ENCODE assay signal across 8 cellular contexts in the genomic region with DNA sequence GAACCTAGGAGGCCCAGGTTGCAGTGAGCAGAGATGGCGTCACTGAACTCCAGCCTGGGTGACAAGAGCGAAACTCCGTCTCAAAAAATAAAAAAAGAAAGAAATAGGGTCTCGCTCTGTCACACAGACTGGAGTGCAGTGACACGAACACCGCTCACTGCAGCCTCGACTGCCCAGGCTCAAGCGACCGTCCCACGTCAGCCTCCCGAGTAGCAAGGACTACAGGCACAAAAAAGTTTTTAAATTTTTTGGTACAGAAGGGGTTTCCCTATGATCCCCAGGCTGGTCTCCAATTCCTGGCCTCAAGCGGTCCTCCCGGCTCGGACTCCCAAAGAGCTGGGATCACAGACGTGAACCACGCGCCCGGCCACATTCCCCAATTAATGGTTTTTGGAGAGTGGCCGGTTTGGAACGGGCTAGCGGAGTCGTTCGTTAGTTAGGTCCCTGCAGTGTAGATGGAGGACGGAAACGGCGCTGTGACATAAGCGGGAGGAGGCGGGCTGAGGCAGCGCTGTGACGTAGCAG. TPM values are rescaled to one million over a fixed set of nuclear protein-coding genes. Genes with fewer than 3 reads are reported as not detected.
DNase-seq lines count a peak whose midpoint lies in the region; ATAC-seq, FAIRE-seq and TF ChIP-seq lines count a peak whose summit lies in the region.

No MANE protein-coding gene starts in this region.

- no peaks in the 10 kb centered on the region for H3K9me3 Mint-ChIP-seq in CD4-positive, alpha-beta T cell

- no peak overlapping the region for H2BK12ac ChIP-seq in H1 (ENCODE audit: low read depth, low read length)
- H2BK12ac ChIP-seq in neuronal stem cell (ENCODE audit: low read length), result no peak overlapping the region

- no peak overlapping the region for H2AK5ac ChIP-seq in H1 (ENCODE audit: low read depth, low read length)
- peak overlapping the region; percentile 54 for H2AK5ac ChIP-seq in neuronal stem cell (ENCODE audit: low read depth, low read length)

- H3K27me3 Mint-ChIP-seq in CD4-positive, alpha-beta T cell, result no peaks in the 10 kb centered on the region

- H3K4me3 ChIP-seq in OCI-LY3 (ENCODE audit: low read length) (peak overlapping the region; percentile 81), H1 (ENCODE audit: extremely low read depth in 1 of 4, insufficient read depth in 2 of 4, low read depth in 3 of 4, low read length in 4 of 4) (peak overlapping the region; percentile 53 to 85 (median 68)), neuronal stem cell (ENCODE audit: low read length in 2 of 2) (peak overlapping the region; percentile 77 to 96)

- H4K8ac ChIP-seq in H1 (ENCODE audit: extremely low read depth, insufficient read depth, low read length), result peak overlapping the region; percentile 91; the same call in 1 of the 2 replicates
- H4K8ac ChIP-seq in neuronal stem cell (ENCODE audit: low read depth, low read length), result no peak overlapping the region

- TF ChIP-seq EP300 in H1 (IDR thresholded peaks at IDR 0.05; ENCODE audit: borderline replicate concordance in 1 of 2, low read depth in 2 of 2, low read length in 2 of 2), result no peak

- H3K9me3 ChIP-seq in CD4-positive, alpha-beta T cell (ENCODE audit: control insufficient read depth, low read length), result no peaks in the 10 kb centered on the region
- H3K9me3 ChIP-seq in OCI-LY3 (ENCODE audit: insufficient read depth, low read length), result no peaks in the 10 kb centered on the region
- no peaks in the 10 kb centered on the region for H3K9me3 ChIP-seq in H1 (ENCODE audit: insufficient read depth in 2 of 2, low read depth in 1 of 2, low read length in 1 of 2)
- no peaks in the 10 kb centered on the region for H3K9me3 ChIP-seq in neuronal stem cell (replicated peaks in 1 of 2; ENCODE audit: control insufficient read depth in 2 of 2, insufficient read depth in 1 of 2, low read depth in 1 of 2, low read length in 2 of 2)

- peak in 1 of 2 experiments; percentile 8; a peak in 1 of 4 replicates for TF ChIP-seq RAD21 in H1 (IDR thresholded peaks at IDR 0.05 in 1 of 2, conservative IDR thresholded peaks at IDR 0.05 in 1 of 2; ENCODE audit: low read depth in 2 of 2, low read length in 2 of 2)

- H2AFZ ChIP-seq in OCI-LY3 (ENCODE audit: low read depth, low read length), result peak overlapping the region; percentile 53; the same call in 1 of the 2 replicates
- peak overlapping the region; percentile 17; the same call in 1 of the 2 replicates for H2AFZ ChIP-seq in H1 (ENCODE audit: low read length)
- peak overlapping the region; percentile 99 for H2AFZ ChIP-seq in neuronal stem cell (ENCODE audit: low read length)

- H3K23me2 ChIP-seq in H1 (ENCODE audit: low read depth, low read length), result peaks cover 5% of the 10 kb centered on the region; the same call in 1 of the 2 replicates

- TF ChIP-seq CTCF in CD4-positive, alpha-beta T cell (IDR thresholded peaks at IDR 0.05), result no peak
- TF ChIP-seq CTCF in OCI-LY3 (IDR thresholded peaks at IDR 0.05; ENCODE audit: low read depth, low read length), result no peak
- no peak for TF ChIP-seq CTCF in H1 (IDR thresholded peaks at IDR 0.05; ENCODE audit: control extremely low read depth in 1 of 3, insufficient read depth in 1 of 3, low read depth in 1 of 3, low read length in 3 of 3)

- H3K4me1 Mint-ChIP-seq in CD4-positive, alpha-beta T cell (ENCODE audit: low read depth), result peaks cover 44% of the 10 kb centered on the region

- CTCF ChIA-PET in CD4-positive, alpha-beta T cell (lab: Charles Lee), result interaction anchor here (2.2 to 3.7 kb wide), 2 partner anchors 9 to 26 kb away, joined by 11 to 39 read pairs; partner anchors contain the start of gene IBA57
- CTCF ChIA-PET in H1 (lab: Charles Lee; ENCODE audit: partially characterized antibody), result interaction anchor here (0.7 to 2.9 kb wide), 4 partner anchors 11 to 66 kb away, joined by 3 to 7 read pairs (median 4); partner anchors contain the start of gene IBA57

- H3K4me1 ChIP-seq in OCI-LY3 (ENCODE audit: low read length), result peaks cover 16% of the 10 kb centered on the region
- peaks cover 0 to 10% (median 6%) of the 10 kb centered on the region in 4 experiments; a peak in 5 of 7 replicates for H3K4me1 ChIP-seq in H1 (replicated peaks in 1 of 4; ENCODE audit: control insufficient read depth in 3 of 4, insufficient read depth in 4 of 4, low read length in 3 of 4)
- peaks cover 6 to 10% of the 10 kb centered on the region in 2 donors for H3K4me1 ChIP-seq in neuronal stem cell (ENCODE audit: control insufficient read depth in 2 of 2, insufficient read depth in 1 of 2, low read depth in 1 of 2, low read length in 2 of 2)

- no peaks in the 10 kb centered on the region for H3K27me3 ChIP-seq in CD4-positive, alpha-beta T cell (ENCODE audit: control insufficient read depth, insufficient read depth, low read length)
- H3K27me3 ChIP-seq in OCI-LY3 (ENCODE audit: low read depth, low read length), result peaks cover 19% of the 10 kb centered on the region
- peaks cover 0 to 24% (median 4%) of the 10 kb centered on the region in 4 experiments; a peak in 4 of 7 replicates for H3K27me3 ChIP-seq in H1 (replicated peaks in 1 of 4; ENCODE audit: control insufficient read depth in 3 of 4, extremely low read depth in 1 of 4, insufficient read depth in 3 of 4, low read length in 3 of 4)
- H3K27me3 ChIP-seq in neuronal stem cell (ENCODE audit: control insufficient read depth in 3 of 3, insufficient read depth in 3 of 3, low read depth in 1 of 3, low read length in 3 of 3), result peaks cover 0 to 28% (median 17%) of the 10 kb centered on the region in 3 experiments

- peak overlapping the region; percentile 82 for H3K27ac ChIP-seq in CD4-positive, alpha-beta T cell (ENCODE audit: low read depth, low read length)
- H3K27ac ChIP-seq in OCI-LY3 (ENCODE audit: low read length), result peak overlapping the region; percentile 73
- H3K27ac ChIP-seq in H1 (ENCODE audit: low read depth, low read length), result no peak overlapping the region
- peak overlapping the region; percentile 77 for H3K27ac ChIP-seq in neuronal stem cell (replicated peaks; ENCODE audit: low read length)

- no peak overlapping the region for H2BK120ac ChIP-seq in H1 (replicated peaks; ENCODE audit: low read depth, low read length)
- H2BK120ac ChIP-seq in neuronal stem cell (ENCODE audit: low read depth, low read length), result no peak overlapping the region

- H3K14ac ChIP-seq in H1 (ENCODE audit: insufficient read length) (no peak overlapping the region), neuronal stem cell (ENCODE audit: low read length) (no peak overlapping the region)

- H3K79me1 ChIP-seq in H1 (ENCODE audit: low read depth, low read length) (peaks cover 23% of the 10 kb centered on the region), neuronal stem cell (ENCODE audit: low read depth, low read length) (peaks cover 21% of the 10 kb centered on the region)

- ATAC-seq in CD4-positive, alpha-beta T cell (ENCODE audit: poor library complexity), result peak; percentile 0
- ATAC-seq in HG03354 (IDR thresholded peaks at IDR 0.05; ENCODE audit: poor library complexity, severe bottlenecking, unreplicated experiment) (no peak), HG02973 (IDR thresholded peaks at IDR 0.05; ENCODE audit: unreplicated experiment) (no peak)

- WGBS in H1 (ENCODE audit: extremely low coverage in 1 of 2, insufficient coverage in 1 of 2, insufficient read length in 1 of 2, insufficient replicate concordance in 2 of 2, low coverage in 1 of 2, low lambda C conversion rate in 2 of 2, missing lambda C conversion rate in 1 of 2), 2 experiments, result 29% methylated on average over 30 of the region's 30 CpGs; no CpG with 5 or more reads in 1 of the 2 experiments
- WGBS in neuronal stem cell (ENCODE audit: extremely low coverage in 2 of 2, insufficient read length in 2 of 2, insufficient replicate concordance in 1 of 2), 2 donors, result no CpG with 5 or more reads among the region's 30 CpGs

- H3K79me2 ChIP-seq in OCI-LY3 (ENCODE audit: low read length) (peaks cover 44% of the 10 kb centered on the region), H1 (ENCODE audit: control insufficient read depth in 1 of 2, insufficient read depth in 2 of 2, low read length in 2 of 2) (peaks cover 0 to 39% of the 10 kb centered on the region in 2 experiments; a peak in 3 of 4 replicates)

- peaks cover 30% of the 10 kb centered on the region for H3K36me3 Mint-ChIP-seq in CD4-positive, alpha-beta T cell (ENCODE audit: low read depth)

- POLR2A ChIA-PET in CD4-positive, alpha-beta T cell (lab: Charles Lee), result interaction anchor here (1.0 to 1.7 kb wide), 5 partner anchors 12 to 29 kb away, joined by 3 to 10 read pairs (median 7); no protein-coding TSS in a partner anchor
- POLR2A ChIA-PET in H1 (lab: Charles Lee; ENCODE audit: partially characterized antibody), result interaction anchor here (0.7 to 3.9 kb wide), 4 partner anchors 10 to 71 kb away, joined by 3 to 30 read pairs (median 12); partner anchors contain the start of genes GJC2 and IBA57

- no peak overlapping the region for H2BK15ac ChIP-seq in H1 (ENCODE audit: low read length)
- H2BK15ac ChIP-seq in neuronal stem cell (ENCODE audit: low read length), result no peak overlapping the region

- peak; percentile 52 for FAIRE-seq in H1 (lab: Jason Lieb, UNC)

- peak overlapping the region; percentile 94 for H3K27ac Mint-ChIP-seq in CD4-positive, alpha-beta T cell

- H2BK5ac ChIP-seq in H1 (ENCODE audit: low read depth, low read length), result 0 out of 2 replicates have a peak overlapping the region, but pooled peaks have one; percentile 60
- H2BK5ac ChIP-seq in neuronal stem cell (ENCODE audit: low read length), result no peak overlapping the region

- H4K20me1 ChIP-seq in OCI-LY3 (ENCODE audit: insufficient read depth, low read length) (peaks cover 32% of the 10 kb centered on the region), H1 (replicated peaks in 1 of 2; ENCODE audit: control insufficient read depth in 1 of 2, insufficient read depth in 2 of 2, low read length in 2 of 2) (peaks cover 8 to 21% of the 10 kb centered on the region in 2 experiments)

- peak overlapping the region; percentile 90 for H3K4me3 Mint-ChIP-seq in CD4-positive, alpha-beta T cell

- H3K56ac ChIP-seq in H1 (replicated peaks; ENCODE audit: insufficient read length, low read depth, low read length), result no peak overlapping the region

- peak overlapping the region; percentile 53 for H3K4me2 ChIP-seq in OCI-LY3 (ENCODE audit: low read length)
- H3K4me2 ChIP-seq in H1 (ENCODE audit: insufficient read depth in 1 of 2, low read depth in 2 of 2, low read length in 2 of 2), result peak overlapping the region; percentile 65 to 67
- peak overlapping the region; percentile 75 for H3K4me2 ChIP-seq in neuronal stem cell (ENCODE audit: insufficient read depth, low read length, poor library complexity, severe bottlenecking)

- peak overlapping the region; percentile 95 for H4K5ac ChIP-seq in H1 (ENCODE audit: insufficient read length, low read depth, low read length)

- DNase-seq in CD4-positive, alpha-beta T cell, result no peak
- DNase-seq in H1 (ENCODE audit: low read depth in 1 of 2, low spot score in 2 of 2) (no peak), neuronal stem cell (ENCODE audit: low spot score) (no peak), HCEC 1CT (no peak), hippocampal formation (lab: John Stamatoyannopoulos, UW) (no peak)

- peak overlapping the region; percentile 53 for H3K4ac ChIP-seq in H1 (replicated peaks; ENCODE audit: insufficient read length, low read depth, low read length)
- no peak overlapping the region for H3K4ac ChIP-seq in neuronal stem cell (ENCODE audit: low read length)

- no peak overlapping the region for H2BK20ac ChIP-seq in H1 (ENCODE audit: low read length)

- H3K9ac ChIP-seq in OCI-LY3 (ENCODE audit: low read length) (peak overlapping the region; percentile 82), H1 (replicated peaks in 1 of 4; ENCODE audit: extremely low read depth in 1 of 4, low read depth in 3 of 4, low read length in 3 of 4) (peak overlapping the region in 2 of 4 experiments; percentile 9 to 26; a peak in 1 of 7 replicates), neuronal stem cell (ENCODE audit: low read depth, low read length, poor library complexity) (peak overlapping the region; percentile 66)

- peaks cover 6% of the 10 kb centered on the region for H3K36me3 ChIP-seq in OCI-LY3 (replicated peaks; ENCODE audit: low read depth, low read length)
- no peaks in the 10 kb centered on the region for H3K36me3 ChIP-seq in H1 (ENCODE audit: control insufficient read depth in 2 of 4, insufficient read depth in 4 of 4, low read length in 3 of 4)
- peaks cover 0 to 16% of the 10 kb centered on the region in 2 donors for H3K36me3 ChIP-seq in neuronal stem cell (replicated peaks in 1 of 2; ENCODE audit: control insufficient read depth in 2 of 2, insufficient read depth in 2 of 2, low read length in 2 of 2)

- no peak overlapping the region; the same call in 1 of the 2 replicates for H3K18ac ChIP-seq in H1 (ENCODE audit: extremely low read depth, low read length)
- H3K18ac ChIP-seq in neuronal stem cell (ENCODE audit: low read length), result peak overlapping the region; percentile 81

- no peak for TF ChIP-seq POLR2A in H1 (IDR thresholded peaks at IDR 0.05; ENCODE audit: control extremely low read depth in 1 of 2, low read depth in 2 of 2, low read length in 2 of 2)

- peak overlapping the region; percentile 55 for H4K91ac ChIP-seq in H1 (replicated peaks; ENCODE audit: insufficient read length, low read length)
- no peak overlapping the region for H4K91ac ChIP-seq in neuronal stem cell (ENCODE audit: low read depth, low read length, poor library complexity)

- intact Hi-C loops in CD4-positive, alpha-beta T cell (cut with DNase I, micrococcal nuclease), result loop anchor here (1.0 to 10.0 kb wide), 5 partner anchors 30 to 325 kb away; partner anchors contain the start of genes MRPL55 (in 1 of the 2) and TRIM11 (in 1 of the 2)

- H3K23ac ChIP-seq in H1 (ENCODE audit: insufficient read length), result no peak overlapping the region
- H3K23ac ChIP-seq in neuronal stem cell (ENCODE audit: low read depth, low read length, poor library complexity), result peak overlapping the region; percentile 95

RNA-seq across cellular contexts. Expression of gene GUK1, which starts 0.6 kb away (rescaled TPM):
- 100 to 1,000 TPM; 373 to 378 TPM for total RNA-seq in CD4-positive, alpha-beta T cell
- total RNA-seq in H1 (2021; fragmentation: NEBNext Ultra II Directional; extraction: Animal tissue kit (Norgen Biotek cat#: 25700)), result 68.5 TPM in 2 replicates
- polyA plus RNA-seq in H1 (2011; rRNA removed), result 182 and 183 TPM in 2 replicates
- 167 TPM for polyA plus RNA-seq in H1 (2011; cell fraction: cytosol; rRNA removed)
- 249 TPM for polyA plus RNA-seq in H1 (2011; cell fraction: nucleus; rRNA removed)
- 36.2 to 105 TPM (median 94.7 TPM) in 4 replicates for polyA plus RNA-seq in H1 (2012, experiment 1 of 2)
- 106 TPM for polyA plus RNA-seq in H1 (2012, experiment 2 of 2)
- 97.5 TPM for polyA plus RNA-seq in H1 (2013, experiment 1 of 2)
- polyA plus RNA-seq in H1 (2013, experiment 2 of 2), result 90.9 TPM
- 25.4 and 32.8 TPM in 2 replicates for polyA minus RNA-seq in H1 (2011; rRNA and poly(A)+ RNA removed)
- 33.8 TPM for polyA minus RNA-seq in H1 (2011; cell fraction: cytosol; rRNA and poly(A)+ RNA removed)
- 70.3 TPM for polyA minus RNA-seq in H1 (2011; cell fraction: nucleus; rRNA and poly(A)+ RNA removed)
- polyA plus RNA-seq in neuronal stem cell (2013, experiment 1 of 2), result 106 TPM
- 98.6 TPM for polyA plus RNA-seq in neuronal stem cell (2013, experiment 2 of 2)

RNA-seq across cellular contexts. Expression of gene GJC2, which starts 10.3 kb away (rescaled TPM):
- 1 to 10 TPM; 2.1 to 2.4 TPM for total RNA-seq in CD4-positive, alpha-beta T cell
- total RNA-seq in H1 (2021; fragmentation: NEBNext Ultra II Directional; extraction: Animal tissue kit (Norgen Biotek cat#: 25700)), result 0.54 and 0.55 TPM in 2 replicates
- polyA plus RNA-seq in H1 (2011; rRNA removed), result 0.17 and 0.28 TPM in 2 replicates
- polyA plus RNA-seq in H1 (2011; cell fraction: cytosol; rRNA removed), result 0.27 TPM
- polyA plus RNA-seq in H1 (2011; cell fraction: nucleus; rRNA removed), result 0.54 TPM
- polyA plus RNA-seq in H1 (2012, experiment 1 of 2), result 0.25 to 0.57 TPM (median 0.40 TPM) in 4 replicates
- 0.10 TPM for polyA plus RNA-seq in H1 (2012, experiment 2 of 2)
- 0.36 TPM for polyA plus RNA-seq in H1 (2013, experiment 1 of 2)
- 0.40 TPM for polyA plus RNA-seq in H1 (2013, experiment 2 of 2)
- 0.16 and 0.22 TPM in 2 replicates for polyA minus RNA-seq in H1 (2011; rRNA and poly(A)+ RNA removed)
- polyA minus RNA-seq in H1 (2011; cell fraction: cytosol; rRNA and poly(A)+ RNA removed), result not detected
- polyA minus RNA-seq in H1 (2011; cell fraction: nucleus; rRNA and poly(A)+ RNA removed), result 0.60 TPM
- 0.24 TPM for polyA plus RNA-seq in neuronal stem cell (2013, experiment 1 of 2)
- 0.17 TPM for polyA plus RNA-seq in neuronal stem cell (2013, experiment 2 of 2)

RNA-seq across cellular contexts. Expression of gene IBA57, which starts 26.1 kb away (rescaled TPM):
- 10 to 100 TPM; 19.7 to 19.9 TPM for total RNA-seq in CD4-positive, alpha-beta T cell
- 5.9 and 7.8 TPM in 2 replicates for total RNA-seq in H1 (2021; fragmentation: NEBNext Ultra II Directional; extraction: Animal tissue kit (Norgen Biotek cat#: 25700))
- polyA plus RNA-seq in H1 (2011; rRNA removed), result 2.6 and 5.3 TPM in 2 replicates
- polyA plus RNA-seq in H1 (2011; cell fraction: cytosol; rRNA removed), result 4.6 TPM
- 7.1 TPM for polyA plus RNA-seq in H1 (2011; cell fraction: nucleus; rRNA removed)
- polyA plus RNA-seq in H1 (2012, experiment 1 of 2), result 2.9 to 3.9 TPM (median 3.6 TPM) in 4 replicates
- 1.6 TPM for polyA plus RNA-seq in H1 (2012, experiment 2 of 2)
- 2.3 TPM for polyA plus RNA-seq in H1 (2013, experiment 1 of 2)
- polyA plus RNA-seq in H1 (2013, experiment 2 of 2), result 2.3 TPM
- polyA minus RNA-seq in H1 (2011; rRNA and poly(A)+ RNA removed), result 3.2 and 3.3 TPM in 2 replicates
- polyA minus RNA-seq in H1 (2011; cell fraction: cytosol; rRNA and poly(A)+ RNA removed), result 2.8 TPM
- 8.4 TPM for polyA minus RNA-seq in H1 (2011; cell fraction: nucleus; rRNA and poly(A)+ RNA removed)
- polyA plus RNA-seq in neuronal stem cell (2013, experiment 1 of 2), result 1.3 TPM
- 1.4 TPM for polyA plus RNA-seq in neuronal stem cell (2013, experiment 2 of 2)

RNA-seq across cellular contexts. Expression of gene MRPL55, which starts 30.4 kb away (rescaled TPM):
- 100 to 1,000 TPM; 120 to 128 TPM for total RNA-seq in CD4-positive, alpha-beta T cell
- total RNA-seq in H1 (2021; fragmentation: NEBNext Ultra II Directional; extraction: Animal tissue kit (Norgen Biotek cat#: 25700)), result 59.0 and 62.7 TPM in 2 replicates
- polyA plus RNA-seq in H1 (2011; rRNA removed), result 244 and 249 TPM in 2 replicates
- polyA plus RNA-seq in H1 (2011; cell fraction: cytosol; rRNA removed), result 186 TPM
- 157 TPM for polyA plus RNA-seq in H1 (2011; cell fraction: nucleus; rRNA removed)
- polyA plus RNA-seq in H1 (2012, experiment 1 of 2), result 31.0 to 91.5 TPM (median 85.9 TPM) in 4 replicates
- 110 TPM for polyA plus RNA-seq in H1 (2012, experiment 2 of 2)
- polyA plus RNA-seq in H1 (2013, experiment 1 of 2), result 72.3 TPM
- polyA plus RNA-seq in H1 (2013, experiment 2 of 2), result 69.2 TPM
- 30.6 and 36.8 TPM in 2 replicates for polyA minus RNA-seq in H1 (2011; rRNA and poly(A)+ RNA removed)
- 38.5 TPM for polyA minus RNA-seq in H1 (2011; cell fraction: cytosol; rRNA and poly(A)+ RNA removed)
- 46.7 TPM for polyA minus RNA-seq in H1 (2011; cell fraction: nucleus; rRNA and poly(A)+ RNA removed)
- 69.3 TPM for polyA plus RNA-seq in neuronal stem cell (2013, experiment 1 of 2)
- 63.2 TPM for polyA plus RNA-seq in neuronal stem cell (2013, experiment 2 of 2)

RNA-seq across cellular contexts. Expression of gene C1orf35, which starts 36.3 kb away (rescaled TPM):
- total RNA-seq in CD4-positive, alpha-beta T cell, result 10 to 100 TPM; 36.6 to 40.3 TPM
- total RNA-seq in H1 (2021; fragmentation: NEBNext Ultra II Directional; extraction: Animal tissue kit (Norgen Biotek cat#: 25700)), result 19.9 and 22.5 TPM in 2 replicates
- 18.6 and 28.5 TPM in 2 replicates for polyA plus RNA-seq in H1 (2011; rRNA removed)
- polyA plus RNA-seq in H1 (2011; cell fraction: cytosol; rRNA removed), result 23.7 TPM
- polyA plus RNA-seq in H1 (2011; cell fraction: nucleus; rRNA removed), result 41.3 TPM
- polyA plus RNA-seq in H1 (2012, experiment 1 of 2), result 15.0 to 30.9 TPM (median 25.2 TPM) in 4 replicates
- 17.1 TPM for polyA plus RNA-seq in H1 (2012, experiment 2 of 2)
- polyA plus RNA-seq in H1 (2013, experiment 1 of 2), result 26.2 TPM
- 25.8 TPM for polyA plus RNA-seq in H1 (2013, experiment 2 of 2)
- 1.3 and 1.4 TPM in 2 replicates for polyA minus RNA-seq in H1 (2011; rRNA and poly(A)+ RNA removed)
- polyA minus RNA-seq in H1 (2011; cell fraction: cytosol; rRNA and poly(A)+ RNA removed), result 4.6 TPM
- 5.5 TPM for polyA minus RNA-seq in H1 (2011; cell fraction: nucleus; rRNA and poly(A)+ RNA removed)
- polyA plus RNA-seq in neuronal stem cell (2013, experiment 1 of 2), result 28.9 TPM
- 28.4 TPM for polyA plus RNA-seq in neuronal stem cell (2013, experiment 2 of 2)

Comparison
In these comparisons a context has a peak if more than half of its experiments do, and no peak if none do; other contexts are left out.
1. H2AFZ ChIP-seq: peak in every context shown above with its lines; median percentile 99 in neuronal stem cell; 53 in OCI-LY3; 17 in H1.